ENCODE assay signal across 13 cellular contexts in genomic region chr1:17189632-17190525, GRCh38. TPM values are rescaled to one million over a fixed set of nuclear protein-coding genes. Genes with fewer than 3 reads are reported as not detected.
A peak's percentile ranks its signal among the peaks of the same experiment; 100 is the strongest.
DNase-seq lines count a peak whose midpoint lies in the region; ATAC-seq and TF ChIP-seq lines count a peak whose summit lies in the region.
"Had no signal": no experiment of that assay in that cellular context is flagged by ENCODE, and none has a peak within 500 bp of the region (broad histone marks: within the 10 kb centered on the region; RNA-seq: fewer than 3 reads in every experiment).

No MANE protein-coding gene starts in this region.

- peaks cover 19% of the 10 kb centered on the region for H3F3A ChIP-seq in GM23248 (ENCODE audit: insufficient read depth)
- no peaks in the 10 kb centered on the region for H3F3A ChIP-seq in SK-N-SH (replicated peaks; ENCODE audit: insufficient read depth)

- 46 to 47% methylated on average over 12 of the region's 12 CpGs for WGBS in GM23248 (ENCODE audit: low coverage in 1 of 2, low lambda C conversion rate in 2 of 2, missing lambda C conversion rate in 2 of 2), 2 experiments
- 61% methylated on average over 10 of the region's 12 CpGs for WGBS in SK-N-SH (ENCODE audit: low lambda C conversion rate)

- no peak for TF ChIP-seq CTCF in SK-N-SH (IDR thresholded peaks at IDR 0.05)
- TF ChIP-seq CTCF in fibroblast of mammary gland (conservative IDR thresholded peaks at IDR 0.05; ENCODE audit: control insufficient read depth, insufficient read depth, low read depth, low read length), result no peak
- no peak for TF ChIP-seq CTCF in GM13977 (IDR thresholded peaks at IDR 0.05; ENCODE audit: extremely low read depth, insufficient read depth, missing control alignments)

- H2AFZ ChIP-seq in GM23248, result peak overlapping the region; percentile 72
- H2AFZ ChIP-seq in SK-N-SH (ENCODE audit: low read depth), result peak overlapping the region; percentile 81

- H3K4me1 ChIP-seq in GM23248 (ENCODE audit: insufficient read depth) (peaks cover 32% of the 10 kb centered on the region), SK-N-SH (ENCODE audit: control insufficient read depth in 1 of 2, insufficient read depth in 2 of 2, low read depth in 1 of 2, low read length in 1 of 2) (peaks cover 10 to 16% of the 10 kb centered on the region in 2 experiments; a peak in 3 of 4 replicates)
- no peaks in the 10 kb centered on the region for H3K4me1 ChIP-seq in effector memory CD4-positive, alpha-beta T cell (ENCODE audit: control insufficient read depth, insufficient read depth, low read length, poor library complexity, severe bottlenecking)

- peak; percentile 89 for ATAC-seq in sciatic nerve
- ATAC-seq: stimulated activated effector memory CD8-positive, alpha-beta T cell treated with anti-CD3 and anti-CD28 coated beads, Interleukin-12 subunit alpha, Interleukin-12 subunit beta, amount 100 ng/mL, for 72 hours had no signal

- CTCF ChIA-PET in SK-N-SH (lab: Yijun Ruan, JAX), result interaction anchor here (0.7 to 2.2 kb wide), 3 partner anchors 26 to 58 kb away, joined by 3 to 7 read pairs (median 3); no protein-coding TSS in a partner anchor

- no peak for TF ChIP-seq RAD21 in SK-N-SH (IDR thresholded peaks at IDR 0.05; ENCODE audit: low read length)

- H4K20me1 ChIP-seq in GM23248 (ENCODE audit: insufficient read depth) (no peaks in the 10 kb centered on the region), SK-N-SH (ENCODE audit: insufficient read depth) (no peaks in the 10 kb centered on the region)

- H3K9ac ChIP-seq in GM23248 (peak overlapping the region; percentile 53), SK-N-SH (peak overlapping the region; percentile 52)

- peak in 1 of 2 experiments; percentile 83; a peak in 1 of 4 replicates for TF ChIP-seq EP300 in SK-N-SH (IDR thresholded peaks at IDR 0.05; ENCODE audit: borderline replicate concordance in 1 of 2, low read depth in 1 of 2, low read length in 1 of 2)

- H3K36me3 ChIP-seq in GM23248 (ENCODE audit: low read depth), result no peaks in the 10 kb centered on the region
- no peaks in the 10 kb centered on the region for H3K36me3 ChIP-seq in SK-N-SH (replicated peaks in 1 of 2; ENCODE audit: control insufficient read depth in 1 of 2, insufficient read depth in 2 of 2, low read length in 1 of 2)
- H3K36me3 ChIP-seq in effector memory CD4-positive, alpha-beta T cell (ENCODE audit: control insufficient read depth, insufficient read depth, low read length), result no peaks in the 10 kb centered on the region

- H3K27me3 ChIP-seq in GM23248 (replicated peaks; ENCODE audit: insufficient read depth) (no peaks in the 10 kb centered on the region), SK-N-SH (ENCODE audit: insufficient read depth) (no peaks in the 10 kb centered on the region)
- no peaks in the 10 kb centered on the region for H3K27me3 ChIP-seq in effector memory CD4-positive, alpha-beta T cell (replicated peaks; ENCODE audit: control insufficient read depth, insufficient read depth, low read length, poor library complexity, severe bottlenecking)

- in situ Hi-C loops in GM23248 (cut with MboI) (no loop called here), GM13977 (cut with MboI; ENCODE audit: low pct_unique_long_range_greater_than_20kb, low sequenced_read_pairs, unreplicated experiment) (no loop called here)

- peak; percentile 98 for DNase-seq in GM23248
- no peak for DNase-seq in SK-N-SH
- peak; percentile 79 for DNase-seq in fibroblast of mammary gland (ENCODE audit: low read depth)
- no peak for DNase-seq in sciatic nerve (ENCODE audit: low spot score)
- no peak for DNase-seq in activated CD4-positive, alpha-beta T cell treated with anti-CD3 and anti-CD28 coated beads for 48 hours
- DNase-seq in D341Med (ENCODE audit: low spot score), result no peak
- no peak for DNase-seq in effector memory CD4-positive, alpha-beta T cell
- no peak for DNase-seq in GM13977 (ENCODE audit: low spot score)
- DNase-seq: activated CD4-positive, alpha-beta memory T cell treated with anti-CD3 and anti-CD28 coated beads, Interleukin-2, amount 10 ng/mL, durations not matched to agents 7 days and 5 days; central memory CD4-positive, alpha-beta T cell; DND-41; retina had no signal

- H3K9me2 ChIP-seq in GM23248 (ENCODE audit: insufficient read depth), result no peaks in the 10 kb centered on the region
- no peaks in the 10 kb centered on the region for H3K9me2 ChIP-seq in SK-N-SH

- intact Hi-C loops in sciatic nerve (cut with DNase I), result no loop called here

- H3K9me3 ChIP-seq in GM23248 (ENCODE audit: low read depth) (no peaks in the 10 kb centered on the region), SK-N-SH (no peaks in the 10 kb centered on the region)
- no peaks in the 10 kb centered on the region for H3K9me3 ChIP-seq in effector memory CD4-positive, alpha-beta T cell (ENCODE audit: control insufficient read depth, low read length)

- H3K4me3 ChIP-seq in GM23248, result peak overlapping the region; percentile 35
- no peak overlapping the region for H3K4me3 ChIP-seq in SK-N-SH (ENCODE audit: low read depth in 2 of 2, low read length in 1 of 2)
- no peak overlapping the region for H3K4me3 ChIP-seq in fibroblast of mammary gland (ENCODE audit: control insufficient read depth, low read depth, low read length)
- H3K4me3 ChIP-seq in effector memory CD4-positive, alpha-beta T cell (ENCODE audit: insufficient read depth, low read depth, low read length, poor library complexity, severe bottlenecking), result no peak overlapping the region

- peak overlapping the region; percentile 86 for H3K27ac ChIP-seq in GM23248
- peak overlapping the region; percentile 77 to 81; a peak in 3 of 4 replicates for H3K27ac ChIP-seq in SK-N-SH (ENCODE audit: low read depth in 2 of 2, low read length in 1 of 2)
- no peak overlapping the region for H3K27ac ChIP-seq in effector memory CD4-positive, alpha-beta T cell (ENCODE audit: insufficient read depth, low read length, poor library complexity, severe bottlenecking)

- POLR2A ChIA-PET in SK-N-SH (lab: Yijun Ruan, JAX), result no interaction called here

- H3K79me2 ChIP-seq in GM23248 (ENCODE audit: insufficient read depth), result no peaks in the 10 kb centered on the region
- no peaks in the 10 kb centered on the region for H3K79me2 ChIP-seq in SK-N-SH (ENCODE audit: insufficient read depth)

- H3K4me2 ChIP-seq in GM23248 (ENCODE audit: unreplicated experiment), result peak overlapping the region; percentile 70
- H3K4me2 ChIP-seq in SK-N-SH, result peak overlapping the region; percentile 55; the same call in 1 of the 2 replicates

TF ChIP-seq in SK-N-SH, 30 proteins besides CTCF, POLR2A, EP300 and RAD21 (continues in another document):
- TF ChIP-seq MAX (IDR thresholded peaks at IDR 0.05; ENCODE audit: low read depth) (peak; percentile 66; the same call in 1 of the 2 replicates), EZH2phosphoT487 (IDR thresholded peaks at IDR 0.05; ENCODE audit: borderline replicate concordance, low read depth) (no peak), REST (IDR thresholded peaks at IDR 0.05; ENCODE audit: low read depth, low read length) (0 out of 2 replicates have a peak, but pooled peaks have one; percentile 58)

RNA-seq across cellular contexts. Expression of gene PADI1, which starts 15.0 kb away (rescaled TPM):
- total RNA-seq in GM23248 (2014; rRNA removed; shearing (Covaris generic)), result under 0.01 TPM in 1 of 2 replicates, not detected in the other
- polyA plus RNA-seq in GM23248 (2016; fragmentation: Nextera tagmentation; extraction: Ambion mirVana) (0.11 and 0.14 TPM in 2 replicates), SK-N-SH (2012; rRNA removed) (0.26 and 0.62 TPM in 2 replicates)
- polyA plus RNA-seq in SK-N-SH (2012; cell fraction: cytosol; rRNA removed), result 0.28 and 0.29 TPM in 2 replicates
- polyA plus RNA-seq in SK-N-SH (2012; cell fraction: nucleus; rRNA removed), result 1.3 and 1.4 TPM in 2 replicates
- not detected for total RNA-seq in sciatic nerve
- total RNA-seq: activated CD4-positive, alpha-beta memory T cell treated with anti-CD3 and anti-CD28 coated beads, Interleukin-2, amount 10 ng/mL, durations not matched to agents 7 days and 5 days had no signal

RNA-seq across cellular contexts. Expression of gene PADI3, which starts 59.0 kb away (rescaled TPM):
- not detected in 2 replicates for total RNA-seq in GM23248 (2014; rRNA removed; shearing (Covaris generic))
- polyA plus RNA-seq in GM23248 (2016; fragmentation: Nextera tagmentation; extraction: Ambion mirVana) (not detected in 2 replicates), SK-N-SH (2012; rRNA removed) (0.30 and 0.36 TPM in 2 replicates)
- 0.13 and 0.18 TPM in 2 replicates for polyA plus RNA-seq in SK-N-SH (2012; cell fraction: cytosol; rRNA removed)
- 1.1 and 1.3 TPM in 2 replicates for polyA plus RNA-seq in SK-N-SH (2012; cell fraction: nucleus; rRNA removed)
- total RNA-seq in sciatic nerve, result not detected
- total RNA-seq: activated CD4-positive, alpha-beta memory T cell treated with anti-CD3 and anti-CD28 coated beads, Interleukin-2, amount 10 ng/mL, durations not matched to agents 7 days and 5 days had no signal

Comparison
In these comparisons a context has a peak if more than half of its experiments do, and no peak if none do; other contexts are left out.
1. DNase-seq: peak in GM23248 (single experiment) and fibroblast of mammary gland (single experiment); none in SK-N-SH (single experiment), sciatic nerve (single experiment), activated CD4-positive, alpha-beta T cell treated with anti-CD3 and anti-CD28 coated beads for 48 hours (single experiment), D341Med (single experiment), effector memory CD4-positive, alpha-beta T cell (0 of 3) and GM13977 (single experiment).